In the genomic region with DNA sequence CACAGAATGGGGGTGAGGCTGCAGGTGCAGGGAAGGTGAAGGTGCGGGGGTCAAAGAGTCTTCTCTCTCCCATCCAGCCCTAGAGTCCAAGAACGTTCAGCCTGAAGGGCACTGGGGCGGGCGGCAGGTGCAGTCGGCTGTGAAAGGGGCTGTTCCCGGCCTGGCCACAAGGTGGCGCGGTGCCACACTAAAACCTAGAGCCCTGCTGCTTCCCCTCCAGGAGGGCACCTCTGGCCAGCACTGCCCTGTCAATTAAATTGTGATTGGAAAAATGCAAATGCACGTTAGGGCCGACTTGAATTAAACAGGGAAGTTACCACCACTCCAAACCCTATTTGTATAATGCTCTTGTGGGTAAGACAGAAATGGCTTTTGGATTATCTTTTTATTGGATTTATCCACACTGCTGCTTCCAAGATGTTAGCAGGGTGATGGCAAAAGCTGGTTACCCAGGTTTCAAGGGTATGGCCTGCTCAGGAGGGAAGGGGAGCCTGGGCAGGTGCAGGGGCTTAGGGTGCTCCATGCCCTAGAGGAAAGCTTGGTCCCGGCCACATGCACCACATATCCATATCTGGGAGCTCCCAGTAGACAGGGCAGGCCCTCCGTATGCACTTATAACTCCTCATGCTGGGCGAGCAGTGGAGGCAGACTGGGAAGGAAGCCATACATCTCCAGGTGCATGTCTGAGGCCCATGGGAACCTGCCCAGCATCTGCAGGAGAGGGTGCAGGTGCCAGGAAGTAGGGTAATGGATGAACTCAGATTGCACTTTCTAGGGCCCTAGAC, we compare ENCODE assay signal across 9 cellular contexts.
DNase-seq lines count a peak whose midpoint lies in the region; ATAC-seq and TF ChIP-seq lines count a peak whose summit lies in the region.
"Had no signal": no experiment of that assay in that cellular context is flagged by ENCODE, and none has a peak within 500 bp of the region (broad histone marks: within the 10 kb centered on the region; RNA-seq: fewer than 3 reads in every experiment).

No MANE protein-coding gene starts in this region.

- no peak overlapping the region for H3K27ac Mint-ChIP-seq in activated CD4-positive, alpha-beta memory T cell treated with anti-CD3 and anti-CD28 coated beads for 36 hours
- H3K27ac Mint-ChIP-seq: dendritic cell treated with granulocyte-macrophage colony-stimulating factor and Interleukin-4, amounts not matched to agents 40 ng/mL and 50 ng/mL, for 4 days had no signal

- TF ChIP-seq CTCF in dorsolateral prefrontal cortex (IDR thresholded peaks at IDR 0.05 in 54 of 56, conservative IDR thresholded peaks at IDR 0.05 in 2 of 56; ENCODE audit: low read depth in 1 of 56, partially characterized antibody in 56 of 56), result peak; percentile 91 to 99 (median 98)

- no peaks in the 10 kb centered on the region for H3K27me3 ChIP-seq in dorsolateral prefrontal cortex

- DNase-seq in EH (ENCODE audit: low read depth), result peak; percentile 64
- DNase-seq in NCI-H748 (lab: John Stamatoyannopoulos, UW; ENCODE audit: unreplicated experiment), result peak; percentile 54
- peak; percentile 80 for DNase-seq in activated CD4-positive, alpha-beta memory T cell treated with anti-CD3 and anti-CD28 coated beads for 36 hours
- DNase-seq in dorsolateral prefrontal cortex, result peak; percentile 77 to 89 (median 86)
- peak; percentile 59 to 74 for DNase-seq in lung microvascular endothelial cell (ENCODE audit: low read depth in 2 of 2)
- peak; percentile 37 for DNase-seq in stimulated activated CD8-positive, alpha-beta memory T cell treated with anti-CD3 and anti-CD28 coated beads, Interleukin-12 subunit alpha, Interleukin-12 subunit beta, amount 100 ng/mL, for 4 hours (ENCODE audit: low read depth)

- POLR2A ChIA-PET in activated CD4-positive, alpha-beta memory T cell treated with anti-CD3 and anti-CD28 coated beads for 36 hours (lab: Charles Lee), result no interaction called here

- peak overlapping the region in 21 of 59 donors; percentile 2 to 73 (median 48) for H3K27ac ChIP-seq in dorsolateral prefrontal cortex

- ATAC-seq in HG02885 (IDR thresholded peaks at IDR 0.05; ENCODE audit: poor library complexity, unreplicated experiment), result peak; percentile 69
- no peak for ATAC-seq in GM18519 (IDR thresholded peaks at IDR 0.05; ENCODE audit: low FRiP score, unreplicated experiment)

- no peaks in the 10 kb centered on the region for H3K9me3 Mint-ChIP-seq in activated CD4-positive, alpha-beta memory T cell treated with anti-CD3 and anti-CD28 coated beads for 36 hours
- H3K9me3 Mint-ChIP-seq: dendritic cell treated with granulocyte-macrophage colony-stimulating factor and Interleukin-4, amounts not matched to agents 40 ng/mL and 50 ng/mL, for 4 days had no signal

- no peak overlapping the region for H3K4me3 Mint-ChIP-seq in activated CD4-positive, alpha-beta memory T cell treated with anti-CD3 and anti-CD28 coated beads for 36 hours
- H3K4me3 Mint-ChIP-seq: dendritic cell treated with granulocyte-macrophage colony-stimulating factor and Interleukin-4, amounts not matched to agents 40 ng/mL and 50 ng/mL, for 4 days had no signal

- no peaks in the 10 kb centered on the region for H3K4me1 Mint-ChIP-seq in activated CD4-positive, alpha-beta memory T cell treated with anti-CD3 and anti-CD28 coated beads for 36 hours (ENCODE audit: low read depth)

- no peaks in the 10 kb centered on the region for H3K36me3 Mint-ChIP-seq in activated CD4-positive, alpha-beta memory T cell treated with anti-CD3 and anti-CD28 coated beads for 36 hours

- intact Hi-C loops in activated CD4-positive, alpha-beta memory T cell treated with anti-CD3 and anti-CD28 coated beads for 36 hours (cut with micrococcal nuclease), result loop anchor here (1.0 to 10.0 kb wide), 3 partner anchors 160 to 396 kb away; no protein-coding TSS in a partner anchor
- intact Hi-C loops in dorsolateral prefrontal cortex (cut with DNase I), result loop anchor here (1.0 to 5.0 kb wide), 4 partner anchors 83 to 230 kb away; no protein-coding TSS in a partner anchor

- H3K27me3 Mint-ChIP-seq in activated CD4-positive, alpha-beta memory T cell treated with anti-CD3 and anti-CD28 coated beads for 36 hours, result no peaks in the 10 kb centered on the region

- H3K4me3 ChIP-seq in dorsolateral prefrontal cortex, result no peak overlapping the region

- CTCF ChIA-PET in activated CD4-positive, alpha-beta memory T cell treated with anti-CD3 and anti-CD28 coated beads for 36 hours (lab: Charles Lee), result interaction anchor here (0.6 to 11.8 kb wide), 9 partner anchors 9 to 231 kb away, joined by 3 to 114 read pairs (median 3); no protein-coding TSS in a partner anchor
